Comparison of ENCODE assay signal across 26 cellular contexts in genomic region chr3:117671707-117672318, GRCh38.
DNase-seq lines count a peak whose midpoint lies in the region; TF ChIP-seq lines count a peak whose summit lies in the region.
"Had no signal": no experiment of that assay in that cellular context is flagged by ENCODE, and none has a peak within 500 bp of the region (broad histone marks: within the 10 kb centered on the region; RNA-seq: fewer than 3 reads in every experiment).

No MANE protein-coding gene starts in this region.

- H3K9ac ChIP-seq in adipocyte (ENCODE audit: low read length): no peak overlapping the region

- 66% methylated on average over 4 of the region's 4 CpGs for WGBS in hepatocyte (ENCODE audit: low lambda C conversion rate, missing lambda C conversion rate)

- H3K9me3 ChIP-seq in adipocyte (ENCODE audit: control insufficient read depth, low read length) (no peaks in the 10 kb centered on the region), hepatocyte (ENCODE audit: low read depth) (no peaks in the 10 kb centered on the region)

- no peaks in the 10 kb centered on the region for H3K4me1 ChIP-seq in adipocyte (ENCODE audit: control insufficient read depth, insufficient read depth, low read length)
- no peaks in the 10 kb centered on the region for H3K4me1 ChIP-seq in hepatocyte (ENCODE audit: insufficient read depth)

- no peaks in the 10 kb centered on the region for H3K27me3 ChIP-seq in adipocyte (replicated peaks; ENCODE audit: control insufficient read depth, insufficient read depth, low read length)
- H3K27me3 ChIP-seq in hepatocyte: no peaks in the 10 kb centered on the region

- H3K4me2 ChIP-seq in hepatocyte: no peak overlapping the region

- DNase-seq in G401 (ENCODE audit: low spot score): peak; percentile 35
- DNase-seq in adipocyte (ENCODE audit: low read depth): peak; percentile 41
- DNase-seq in hepatocyte (ENCODE audit: low spot score): peak; percentile 13
- DNase-seq in retina: peak; percentile 80
- no peak for DNase-seq in HuH-7.5 (ENCODE audit: low spot score)
- no peak for DNase-seq in NCI-H69 (lab: John Stamatoyannopoulos, UW)
- DNase-seq in AG08395 (ENCODE audit: low spot score): no peak
- DNase-seq: activated CD4-positive, alpha-beta T cell treated with anti-CD3 and anti-CD28 coated beads for 48 hours; activated gamma-delta T cell treated with Interleukin-2 at 50 U/mL for 16 hours; activated T-cell treated with anti-CD3 and anti-CD28 coated beads, Interleukin-2, amount 50 U/mL, for 4 hours; C1 segment of cervical spinal cord; COR-L47; DND-41; effector CD4-positive, alpha-beta T cell; foreskin fibroblast; hippocampal formation; KG1; left colon; midbrain; naive thymus-derived CD8-positive, alpha-beta T cell; NCI-H1436; NCI-H446 treated with DMSO at 0.1 percent for 48 hours; stimulated activated naive CD8-positive, alpha-beta T cell treated with anti-CD3 and anti-CD28 coated beads, Interleukin-15, Interleukin-2, amounts not matched to agents 100 U/mL and 50 U/mL, for 24 hours; WERI-Rb-1 had no signal

- no peaks in the 10 kb centered on the region for H4K20me1 ChIP-seq in hepatocyte (ENCODE audit: insufficient read depth, poor library complexity, severe bottlenecking)

- H3K4me3 ChIP-seq in adipocyte (ENCODE audit: low read length): no peak overlapping the region
- no peak overlapping the region for H3K4me3 ChIP-seq in hepatocyte
- H3K4me3 ChIP-seq: GM12878, skin epidermis had no signal

- H3K27ac ChIP-seq in hepatocyte: no peak overlapping the region
- H3K27ac ChIP-seq: skin epidermis, WERI-Rb-1 had no signal

- TF ChIP-seq CTCF in hepatocyte (IDR thresholded peaks at IDR 0.05; ENCODE audit: poor library complexity): no peak

- no peaks in the 10 kb centered on the region for H3K36me3 ChIP-seq in adipocyte (ENCODE audit: control insufficient read depth, insufficient read depth, low read length, severe bottlenecking)
- no peaks in the 10 kb centered on the region for H3K36me3 ChIP-seq in hepatocyte (replicated peaks; ENCODE audit: insufficient read depth, low read depth)
- H3K36me3 ChIP-seq: WERI-Rb-1 had no signal

- no peaks in the 10 kb centered on the region for H3K79me2 ChIP-seq in hepatocyte

- H2AFZ ChIP-seq in hepatocyte: no peak overlapping the region

- H3K9me2 ChIP-seq in hepatocyte (replicated peaks; ENCODE audit: insufficient read depth): no peaks in the 10 kb centered on the region

- in situ Hi-C loops in G401 (cut with HindIII; ENCODE audit: low sequenced_read_pairs): no loop called here

Comparison
In these comparisons a context has a peak if more than half of its experiments do, and no peak if none do; other contexts are left out.
1. DNase-seq: peak in G401 (single experiment), adipocyte (single experiment), hepatocyte (single experiment) and retina (single experiment); none in HuH-7.5 (single experiment), NCI-H69 (single experiment) and AG08395 (single experiment).